Comparison of ENCODE assay signal across 8 cellular contexts in the genomic region with DNA sequence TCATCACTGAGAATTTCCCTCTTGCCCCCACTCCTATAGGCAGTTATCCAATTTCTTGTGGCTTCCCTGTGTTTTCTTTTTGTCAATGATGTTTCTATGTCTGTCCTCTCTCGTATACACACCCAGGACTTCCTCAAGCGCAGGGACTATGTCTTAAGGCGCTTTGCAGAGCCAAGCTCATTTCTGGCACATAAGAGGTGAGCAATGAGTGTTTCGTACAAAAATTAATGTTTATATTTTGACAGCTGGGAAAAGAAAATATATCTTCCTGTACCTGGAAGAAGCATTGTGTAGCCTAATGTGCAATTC. TPM values are rescaled to one million over a fixed set of nuclear protein-coding genes. Genes with fewer than 3 reads are reported as not detected.
DNase-seq lines count a peak whose midpoint lies in the region; ATAC-seq and TF ChIP-seq lines count a peak whose summit lies in the region.

No MANE protein-coding gene starts in this region.

- peaks cover 13 to 33% of the 10 kb centered on the region in 2 donors for H3K36me3 Mint-ChIP-seq in CD14-positive monocyte

- H3K9me3 Mint-ChIP-seq in CD14-positive monocyte: no peaks in the 10 kb centered on the region

- peaks cover 62% of the 10 kb centered on the region for H3K4me1 Mint-ChIP-seq in CD14-positive monocyte

- H3K27me3 ChIP-seq in brain microvascular endothelial cell (replicated peaks): no peaks in the 10 kb centered on the region

- H3K9me3 ChIP-seq in mesodermal cell (ENCODE audit: control insufficient read depth, low read length): no peaks in the 10 kb centered on the region

- no peaks in the 10 kb centered on the region for H3K4me1 ChIP-seq in mesodermal cell (ENCODE audit: control insufficient read depth, insufficient read depth, low read length, poor library complexity, severe bottlenecking)

- DNase-seq in CD14-positive monocyte (ENCODE audit: low spot score) (no peak), KBM-7 (peak; percentile 55), brain microvascular endothelial cell (no peak)

- H3K27ac ChIP-seq in brain microvascular endothelial cell (no peak overlapping the region), mesodermal cell (ENCODE audit: low read depth, low read length, severe bottlenecking) (peak overlapping the region; percentile 43)

- peak overlapping the region; percentile 92 to 96 for H3K4me3 Mint-ChIP-seq in CD14-positive monocyte

- H3K27ac Mint-ChIP-seq in CD14-positive monocyte: peak overlapping the region; percentile 99 to 100 (median 99)

- in situ Hi-C loops in KBM-7 (cut with MboI; ENCODE audit: low pct_unique_long_range_greater_than_20kb, low sequenced_read_pairs): no loop called here
- in situ Hi-C loops in brain microvascular endothelial cell (cut with HindIII; ENCODE audit: low pct_ligation_motif_present, low sequenced_read_pairs): no loop called here

- TF ChIP-seq CTCF in CD14-positive monocyte (IDR thresholded peaks at IDR 0.05) (no peak), brain microvascular endothelial cell (IDR thresholded peaks at IDR 0.05; ENCODE audit: low read depth, low read length, missing control alignments) (no peak)

- H3K36me3 ChIP-seq in brain microvascular endothelial cell (replicated peaks) (peaks cover 9% of the 10 kb centered on the region), mesodermal cell (ENCODE audit: control insufficient read depth, insufficient read depth, low read length) (peaks cover 52% of the 10 kb centered on the region)

- WGBS in mesodermal cell (ENCODE audit: insufficient coverage in 2 of 2), 2 experiments: 0 to 10% methylated on average over 1 to 2 of the region's 4 CpGs

- intact Hi-C loops in CD14-positive monocyte (cut with micrococcal nuclease): loop anchor here (5.0 to 10.0 kb wide), 5 partner anchors 33 to 150 kb away; a partner anchor contains a TSS

- peak overlapping the region; percentile 76 for H3K4me3 ChIP-seq in brain microvascular endothelial cell (ENCODE audit: low read depth, low read length)
- peak overlapping the region; percentile 100 for H3K4me3 ChIP-seq in mesodermal cell (ENCODE audit: extremely low read depth, insufficient read depth, low read length, poor library complexity, severe bottlenecking)

- H3K27me3 Mint-ChIP-seq in CD14-positive monocyte (ENCODE audit: low read depth in 3 of 3): peaks cover 0 to 1% (median 0%) of the 10 kb centered on the region in 3 donors

- no peak for ATAC-seq in GM19467 (IDR thresholded peaks at IDR 0.05; ENCODE audit: unreplicated experiment)
- no peak for ATAC-seq in HG02571 (IDR thresholded peaks at IDR 0.05; ENCODE audit: unreplicated experiment)
- ATAC-seq in HG03039 (IDR thresholded peaks at IDR 0.05; ENCODE audit: unreplicated experiment): no peak
- ATAC-seq in HG03439 (IDR thresholded peaks at IDR 0.05; ENCODE audit: unreplicated experiment): no peak

RNA-seq across cellular contexts. Expression of a gene that starts 1.0 kb away (rescaled TPM):
- polyA plus RNA-seq in CD14-positive monocyte: 1 to 10 TPM; 3.1 to 5.3 TPM
- 81.7 TPM for polyA plus RNA-seq in mesodermal cell (2013, experiment 1 of 2)
- 86.5 TPM for polyA plus RNA-seq in mesodermal cell (2013, experiment 2 of 2)

RNA-seq across cellular contexts. Expression of a gene that starts 1.5 kb away (rescaled TPM):
- polyA plus RNA-seq in CD14-positive monocyte: 10 to 100 TPM; 43.0 to 56.4 TPM
- polyA plus RNA-seq in mesodermal cell (2013, experiment 1 of 2): 44.7 TPM
- 50.0 TPM for polyA plus RNA-seq in mesodermal cell (2013, experiment 2 of 2)

RNA-seq across cellular contexts. Expression of a gene that starts 33.3 kb away (rescaled TPM):
- polyA plus RNA-seq in CD14-positive monocyte: 10 to 100 TPM; 12.5 to 19.8 TPM
- 25.5 TPM for polyA plus RNA-seq in mesodermal cell (2013, experiment 1 of 2)
- 23.4 TPM for polyA plus RNA-seq in mesodermal cell (2013, experiment 2 of 2)

RNA-seq across cellular contexts. Expression of a gene that starts 52.3 kb away (rescaled TPM):
- 10 to 100 TPM; 82.8 to 88.3 TPM for polyA plus RNA-seq in CD14-positive monocyte
- 113 TPM for polyA plus RNA-seq in mesodermal cell (2013, experiment 1 of 2)
- polyA plus RNA-seq in mesodermal cell (2013, experiment 2 of 2): 110 TPM

RNA-seq across cellular contexts. Expression of a gene that starts 52.5 kb away (rescaled TPM):
- 10 to 100 TPM in 1 of 2 donors, 1 to 10 TPM in 1; 9.2 to 15.0 TPM for polyA plus RNA-seq in CD14-positive monocyte
- polyA plus RNA-seq in mesodermal cell (2013, experiment 1 of 2): 28.3 TPM
- 24.2 TPM for polyA plus RNA-seq in mesodermal cell (2013, experiment 2 of 2)
